ENCODE assay signal across 29 cellular contexts in the genomic region with DNA sequence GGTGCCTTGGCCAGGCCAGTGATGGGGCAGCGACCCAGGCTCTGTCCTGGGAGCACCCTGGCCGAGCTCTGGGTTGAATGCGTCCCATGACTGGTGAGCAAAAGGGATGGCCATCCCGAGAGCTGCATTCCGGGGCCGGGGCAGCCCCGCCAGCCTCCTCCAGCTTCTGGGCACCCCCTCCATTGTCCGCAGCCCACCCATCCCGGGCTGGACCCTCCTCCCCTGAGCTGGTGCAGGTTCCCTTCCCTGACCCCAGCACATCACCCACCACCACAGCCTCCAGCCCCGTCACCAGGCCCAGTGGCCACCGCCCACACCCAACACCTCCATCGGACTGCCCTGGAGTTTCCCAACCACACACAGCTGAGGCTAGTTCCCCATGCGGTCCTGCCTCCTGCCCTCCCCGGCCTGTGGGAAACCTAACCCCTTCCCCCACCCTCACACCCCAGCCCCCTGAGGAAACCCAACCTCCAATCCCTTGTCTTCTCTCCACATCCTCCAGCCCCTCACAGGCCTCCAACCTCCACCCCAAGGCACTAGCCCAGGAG. TPM values are rescaled to one million over a fixed set of nuclear protein-coding genes. Genes with fewer than 3 reads are reported as not detected.
DNase-seq lines count a peak whose midpoint lies in the region; ATAC-seq and TF ChIP-seq lines count a peak whose summit lies in the region.
"Had no signal": no experiment of that assay in that cellular context is flagged by ENCODE, and none has a peak within 500 bp of the region (broad histone marks: within the 10 kb centered on the region; RNA-seq: fewer than 3 reads in every experiment).

No MANE protein-coding gene starts in this region.

- no peak overlapping the region for H2BK15ac ChIP-seq in H9 (ENCODE audit: low read depth, low read length)
- H2BK15ac ChIP-seq in mesenchymal stem cell (ENCODE audit: low read depth, poor library complexity, severe bottlenecking) = no peak overlapping the region

- H3K18ac ChIP-seq in H9 (ENCODE audit: insufficient read length, low read depth, low read length) = no peak overlapping the region
- no peak overlapping the region for H3K18ac ChIP-seq in mesenchymal stem cell (ENCODE audit: low read depth in 1 of 2, low read length in 2 of 2)

- no peaks in the 10 kb centered on the region for H3K4me1 ChIP-seq in H9 (ENCODE audit: insufficient read depth, low read length)
- peaks cover 2% of the 10 kb centered on the region for H3K4me1 ChIP-seq in mesenchymal stem cell (ENCODE audit: control insufficient read depth, insufficient read depth, low read depth, low read length)
- H3K4me1 ChIP-seq in upper lobe of left lung = peaks cover 9 to 16% (median 15%) of the 10 kb centered on the region in 4 donors
- H3K4me1 ChIP-seq: body of pancreas, neural progenitor cell had no signal

- H3K9me3 ChIP-seq in H9 (ENCODE audit: control insufficient read depth, low read depth, low read length) = no peaks in the 10 kb centered on the region
- H3K9me3 ChIP-seq in mesenchymal stem cell (ENCODE audit: control insufficient read depth, low read length) = no peaks in the 10 kb centered on the region
- no peaks in the 10 kb centered on the region for H3K9me3 ChIP-seq in upper lobe of left lung
- H3K9me3 ChIP-seq: body of pancreas had no signal

- H3K79me1 ChIP-seq in H9 (ENCODE audit: insufficient read depth, low read depth, low read length, poor library complexity, severe bottlenecking) (no peaks in the 10 kb centered on the region), mesenchymal stem cell (replicated peaks; ENCODE audit: low read length, poor library complexity, severe bottlenecking) (no peaks in the 10 kb centered on the region)

- H3K27ac ChIP-seq in H9 (ENCODE audit: insufficient read length, low read depth, low read length) (no peak overlapping the region), dorsolateral prefrontal cortex (peak overlapping the region in 32 of 59 donors; percentile 1 to 98 (median 52)), mesenchymal stem cell (ENCODE audit: low read length, poor library complexity, severe bottlenecking) (no peak overlapping the region), upper lobe of left lung (peak overlapping the region in 3 of 4 donors; percentile 69 to 84 (median 84))
- H3K27ac ChIP-seq: body of pancreas, neural progenitor cell had no signal

- H3K56ac ChIP-seq in H9 (ENCODE audit: insufficient read length, low read depth, low read length) = no peak overlapping the region

- no peak overlapping the region for H4K5ac ChIP-seq in H9 (ENCODE audit: insufficient read length, low read depth, low read length)

- no peak overlapping the region for H3K4me2 ChIP-seq in H9 (ENCODE audit: insufficient read depth, insufficient read length, low read length)
- no peak overlapping the region for H3K4me2 ChIP-seq in mesenchymal stem cell (ENCODE audit: low read length, poor library complexity, severe bottlenecking)
- H3K4me2 ChIP-seq: neural progenitor cell had no signal

- no peak for TF ChIP-seq EP300 in upper lobe of left lung (IDR thresholded peaks at IDR 0.05)

- H4K8ac ChIP-seq in H9 (replicated peaks; ENCODE audit: insufficient read length, low read depth, low read length) (no peak overlapping the region), mesenchymal stem cell (ENCODE audit: low read length) (no peak overlapping the region)

- ATAC-seq in upper lobe of left lung (ENCODE audit: low FRiP score in 2 of 2) (peak; percentile 11 to 58), HG03439 (IDR thresholded peaks at IDR 0.05; ENCODE audit: unreplicated experiment) (no peak)
- ATAC-seq: body of pancreas, Panc1 had no signal

- H3K27me3 Mint-ChIP-seq in H9 (ENCODE audit: low read depth) = no peaks in the 10 kb centered on the region; the same call in none of the 2 replicates

- no peak overlapping the region for H2BK20ac ChIP-seq in H9 (ENCODE audit: low read depth, low read length, poor library complexity, severe bottlenecking)

- H3K4me3 Mint-ChIP-seq in H9 = no peak overlapping the region
- H3K4me3 Mint-ChIP-seq: activated CD4-positive, alpha-beta T cell treated with anti-CD3 and anti-CD28 coated beads, Interleukin-2, amount 10 ng/mL, durations not matched to agents 7 days and 5 days; CD4-positive, alpha-beta memory T cell; IgD-negative memory B cell; neural progenitor cell had no signal

- H3K27ac Mint-ChIP-seq in H9 = peak overlapping the region in 2 of 3 experiments; percentile 68 to 79; a peak in 2 of 7 replicates
- H3K27ac Mint-ChIP-seq: activated CD4-positive, alpha-beta T cell treated with anti-CD3 and anti-CD28 coated beads, Interleukin-2, amount 10 ng/mL, durations not matched to agents 7 days and 5 days; CD4-positive, alpha-beta memory T cell; IgD-negative memory B cell had no signal

- H2AK5ac ChIP-seq in H9 (ENCODE audit: insufficient read length, low read length) (no peak overlapping the region), mesenchymal stem cell (ENCODE audit: low read length, severe bottlenecking) (no peak overlapping the region)

- no peak overlapping the region for H4K91ac ChIP-seq in H9 (ENCODE audit: insufficient read length, low read depth, low read length)
- H4K91ac ChIP-seq in mesenchymal stem cell (ENCODE audit: low read length) = peak overlapping the region; percentile 47

- no peaks in the 10 kb centered on the region for H3K23me2 ChIP-seq in H9 (ENCODE audit: insufficient read length, low read depth, low read length, poor library complexity, severe bottlenecking)

- H2BK5ac ChIP-seq in H9 (ENCODE audit: insufficient read length, low read length) (no peak overlapping the region), mesenchymal stem cell (ENCODE audit: low read depth, low read length, poor library complexity, severe bottlenecking) (no peak overlapping the region)

- H2AFZ ChIP-seq in H9 (ENCODE audit: low read length) (no peak overlapping the region), mesenchymal stem cell (ENCODE audit: low read depth, low read length) (no peak overlapping the region)
- H2AFZ ChIP-seq: neural progenitor cell had no signal

- H4K20me1 ChIP-seq in H9 (ENCODE audit: control insufficient read depth, insufficient read depth, insufficient read length) = no peaks in the 10 kb centered on the region

- H3K9me3 Mint-ChIP-seq in H9 = no peaks in the 10 kb centered on the region; a peak in 1 of 5 replicates
- H3K9me3 Mint-ChIP-seq: activated CD4-positive, alpha-beta T cell treated with anti-CD3 and anti-CD28 coated beads, Interleukin-2, amount 10 ng/mL, durations not matched to agents 7 days and 5 days; CD4-positive, alpha-beta memory T cell; IgD-negative memory B cell; neural progenitor cell had no signal

- H3K4me3 ChIP-seq in dorsolateral prefrontal cortex = no peak overlapping the region
- no peak overlapping the region for H3K4me3 ChIP-seq in mesenchymal stem cell (ENCODE audit: insufficient read depth in 1 of 2, low read depth in 1 of 2, low read length in 2 of 2)
- H3K4me3 ChIP-seq in upper lobe of left lung = no peak overlapping the region
- H3K4me3 ChIP-seq: body of pancreas, neural progenitor cell had no signal

- TF ChIP-seq POLR2A in upper lobe of left lung (IDR thresholded peaks at IDR 0.05) = no peak

- H3K36me3 ChIP-seq in mesenchymal stem cell (ENCODE audit: control insufficient read depth in 1 of 2, insufficient read depth in 2 of 2, low read depth in 1 of 2, low read length in 2 of 2) (no peaks in the 10 kb centered on the region), upper lobe of left lung (no peaks in the 10 kb centered on the region)
- H3K36me3 ChIP-seq: neural progenitor cell had no signal

- H2BK120ac ChIP-seq in H9 (ENCODE audit: low read depth, low read length, poor library complexity, severe bottlenecking) (no peak overlapping the region), mesenchymal stem cell (ENCODE audit: low read depth, low read length) (no peak overlapping the region)

- H3K27me3 ChIP-seq in H9 (ENCODE audit: insufficient read depth, low read length) = no peaks in the 10 kb centered on the region
- H3K27me3 ChIP-seq in dorsolateral prefrontal cortex = no peaks in the 10 kb centered on the region
- H3K27me3 ChIP-seq in mesenchymal stem cell (ENCODE audit: control insufficient read depth in 1 of 2, insufficient read depth in 1 of 2, low read length in 2 of 2) = peaks cover 32 to 55% of the 10 kb centered on the region in 2 experiments
- no peaks in the 10 kb centered on the region for H3K27me3 ChIP-seq in upper lobe of left lung
- H3K27me3 ChIP-seq: body of pancreas, neural progenitor cell had no signal

- intact Hi-C loops in dorsolateral prefrontal cortex (cut with DNase I) = no loop called here

- 0 out of 4 replicates have a peak, but pooled peaks cover 1% of the 10 kb centered on the region in 2 experiments for H3K4me1 Mint-ChIP-seq in H9
- H3K4me1 Mint-ChIP-seq: activated CD4-positive, alpha-beta T cell treated with anti-CD3 and anti-CD28 coated beads, Interleukin-2, amount 10 ng/mL, durations not matched to agents 7 days and 5 days had no signal

- H3T11ph ChIP-seq in H9 (ENCODE audit: low read length) = no peak overlapping the region

- no peak overlapping the region for H3K4ac ChIP-seq in H9 (ENCODE audit: low read depth, low read length)
- H3K4ac ChIP-seq in mesenchymal stem cell (ENCODE audit: low read depth in 1 of 2, low read length in 2 of 2) = no peak overlapping the region

- in situ Hi-C loops in G401 (cut with HindIII; ENCODE audit: low sequenced_read_pairs) = no loop called here

- no peak overlapping the region for H3K23ac ChIP-seq in H9 (ENCODE audit: insufficient read length, low read depth, low read length)
- H3K23ac ChIP-seq in mesenchymal stem cell (ENCODE audit: low read length in 2 of 2) = no peak overlapping the region

- DNase-seq in H9 = no peak
- DNase-seq in dorsolateral prefrontal cortex = no peak
- no peak for DNase-seq in mesenchymal stem cell
- DNase-seq in upper lobe of left lung = peak; percentile 60 to 73
- no peak for DNase-seq in DMS 273 (lab: John Stamatoyannopoulos, UW; ENCODE audit: unreplicated experiment)
- DNase-seq in G401 (ENCODE audit: low spot score) = no peak
- DNase-seq: activated CD4-positive, alpha-beta T cell treated with anti-CD3 and anti-CD28 coated beads, Interleukin-2, amount 10 ng/mL, durations not matched to agents 7 days and 5 days; activated T-cell treated with anti-CD3 and anti-CD28 coated beads, Interleukin-2, amount 50 U/mL, for 48 hours; CD4-positive, alpha-beta memory T cell; EL; NCI-H1105 treated with DMSO at 0.1 percent for 48 hours; NCI-H2029; NCI-H526; NK-92 treated with Interleukin-12 subunit alpha and Interleukin-12 subunit beta, amount 100 ng/mL, for 24 hours; SIG-M5; trophoblast cell had no signal

- no peaks in the 10 kb centered on the region; a peak in 1 of 7 replicates for H3K36me3 Mint-ChIP-seq in H9 (ENCODE audit: insufficient read depth in 1 of 3, low read depth in 3 of 3)
- H3K36me3 Mint-ChIP-seq: CD4-positive, alpha-beta memory T cell; IgD-negative memory B cell had no signal

- no peak for TF ChIP-seq CTCF in H9 (conservative IDR thresholded peaks at IDR 0.05)
- no peak for TF ChIP-seq CTCF in dorsolateral prefrontal cortex (IDR thresholded peaks at IDR 0.05 in 54 of 56, conservative IDR thresholded peaks at IDR 0.05 in 2 of 56; ENCODE audit: low read depth in 1 of 56, partially characterized antibody in 56 of 56)
- TF ChIP-seq CTCF in upper lobe of left lung (IDR thresholded peaks at IDR 0.05) = no peak

- WGBS in H9 (ENCODE audit: extremely low coverage, insufficient read length, low lambda C conversion rate) = no CpG with 5 or more reads among the region's 14 CpGs
- 89% methylated on average over 13 of the region's 14 CpGs for WGBS in mesenchymal stem cell
- WGBS in upper lobe of left lung, 2 donors = 71 to 73% methylated on average over 11 to 13 of the region's 14 CpGs

- H2BK12ac ChIP-seq in H9 (ENCODE audit: insufficient read length, low read depth, low read length) (no peak overlapping the region), mesenchymal stem cell (ENCODE audit: low read length in 2 of 2) (no peak overlapping the region)

- no peaks in the 10 kb centered on the region for H3K79me2 ChIP-seq in H9 (ENCODE audit: insufficient read depth, low read length)

- H3K9ac ChIP-seq in H9 (ENCODE audit: extremely low read depth, insufficient read length, low read length) = no peak overlapping the region
- H3K9ac ChIP-seq in mesenchymal stem cell (ENCODE audit: low read length) = no peak overlapping the region
- H3K9ac ChIP-seq: neural progenitor cell had no signal

- H3K14ac ChIP-seq in H9 (ENCODE audit: insufficient read depth, low read length) (no peak overlapping the region), mesenchymal stem cell (ENCODE audit: low read length in 2 of 2) (no peak overlapping the region)

RNA-seq across cellular contexts. Expression of a gene that starts 16.2 kb away (rescaled TPM):
- total RNA-seq in H9 (2021) (not detected in 2 replicates), dorsolateral prefrontal cortex (1 to 10 TPM in 23 of 120 experiments, under 1 TPM in 78, not detected in 19; 0.35 to 2.6 (median 0.77) TPM), upper lobe of left lung (not detected)
- polyA plus RNA-seq in mesenchymal stem cell (2013, experiment 1 of 2) = not detected
- not detected for polyA plus RNA-seq in mesenchymal stem cell (2013, experiment 2 of 2)
- total RNA-seq in G401 (2014; rRNA removed; shearing (Covaris generic)) = not detected in 2 replicates
- total RNA-seq: activated CD4-positive, alpha-beta T cell treated with anti-CD3 and anti-CD28 coated beads, Interleukin-2, amount 10 ng/mL, durations not matched to agents 7 days and 5 days; body of pancreas; CD4-positive, alpha-beta memory T cell; chondrocyte; H4; lung microvascular endothelial cell; M059J; pulmonary artery endothelial cell; skeletal muscle tissue had no signal
- polyA plus RNA-seq: adipose tissue; CD4-positive, alpha-beta memory T cell; IgD-negative memory B cell; keratinocyte had no signal

RNA-seq across cellular contexts. Expression of a gene that starts 17.0 kb away (rescaled TPM):
- total RNA-seq in H9 (2021) (2.3 and 2.4 TPM in 2 replicates), dorsolateral prefrontal cortex (100 to 1,000 TPM; 143 to 915 (median 275) TPM), upper lobe of left lung (100 to 1,000 TPM in 3 of 6 donors, 10 to 100 TPM in 3; 39.2 to 144 (median 92.2) TPM)
- polyA plus RNA-seq in mesenchymal stem cell (2013, experiment 1 of 2) = 0.29 TPM
- polyA plus RNA-seq in mesenchymal stem cell (2013, experiment 2 of 2) = 0.40 TPM
- 7.5 and 19.0 TPM in 2 replicates for total RNA-seq in G401 (2014; rRNA removed; shearing (Covaris generic))
- total RNA-seq: M059J had no signal

Comparison
In these comparisons a context has a peak if more than half of its experiments do, and no peak if none do; other contexts are left out.
1. DNase-seq: peak in upper lobe of left lung (2 of 2); none in H9 (single experiment), dorsolateral prefrontal cortex (0 of 10), mesenchymal stem cell (single experiment), DMS 273 (single experiment) and G401 (single experiment).
2. H3K27ac ChIP-seq: peak in dorsolateral prefrontal cortex (32 of 59) and upper lobe of left lung (3 of 4); none in H9 (single experiment) and mesenchymal stem cell (single experiment).